Comparison of ENCODE assay signal across 1 cellular context in genomic region chr5:127186657-127187056, GRCh38.
TF ChIP-seq lines count a peak whose summit lies in the region.

No MANE protein-coding gene starts in this region.

TF ChIP-seq in HepG2, 621 proteins besides CTCF, POLR2A, EP300 and RAD21 (continued from another document):
- TF ChIP-seq DDIT3 (CRISPR knock-in tag; IDR thresholded peaks at IDR 0.05) = no peak
- no peak for TF ChIP-seq MIER3 (CRISPR knock-in tag; IDR thresholded peaks at IDR 0.05; ENCODE audit: borderline replicate concordance)
- TF ChIP-seq PCBP2 (optimal IDR thresholded peaks at IDR 0.05; ENCODE audit: low read depth, low read length, poor library complexity, severe bottlenecking) = no peak
- no peak for TF ChIP-seq FOSL1 (CRISPR knock-in tag; IDR thresholded peaks at IDR 0.05; ENCODE audit: borderline replicate concordance)
- no peak for TF ChIP-seq GLMP (CRISPR knock-in tag; IDR thresholded peaks at IDR 0.05; ENCODE audit: borderline replicate concordance)
- no peak for TF ChIP-seq DPF2 (CRISPR knock-in tag; IDR thresholded peaks at IDR 0.05; ENCODE audit: borderline replicate concordance, low read depth)
- TF ChIP-seq TBL1XR1 (IDR thresholded peaks at IDR 0.05; ENCODE audit: borderline replicate concordance, low read length, partially characterized antibody) = no peak
- TF ChIP-seq GMEB1 (CRISPR knock-in tag; IDR thresholded peaks at IDR 0.05; ENCODE audit: borderline replicate concordance) = no peak
- no peak for TF ChIP-seq MEIS1 (CRISPR knock-in tag; IDR thresholded peaks at IDR 0.05; ENCODE audit: borderline replicate concordance)
- no peak for TF ChIP-seq ZBTB37 (CRISPR knock-in tag; IDR thresholded peaks at IDR 0.05)
- TF ChIP-seq TFE3 (CRISPR knock-in tag; IDR thresholded peaks at IDR 0.05) = no peak
- TF ChIP-seq SMAD1 (CRISPR knock-in tag; IDR thresholded peaks at IDR 0.05; ENCODE audit: borderline replicate concordance, low read depth) = no peak
